ENCODE assay signal across 12 cellular contexts in the genomic region with DNA sequence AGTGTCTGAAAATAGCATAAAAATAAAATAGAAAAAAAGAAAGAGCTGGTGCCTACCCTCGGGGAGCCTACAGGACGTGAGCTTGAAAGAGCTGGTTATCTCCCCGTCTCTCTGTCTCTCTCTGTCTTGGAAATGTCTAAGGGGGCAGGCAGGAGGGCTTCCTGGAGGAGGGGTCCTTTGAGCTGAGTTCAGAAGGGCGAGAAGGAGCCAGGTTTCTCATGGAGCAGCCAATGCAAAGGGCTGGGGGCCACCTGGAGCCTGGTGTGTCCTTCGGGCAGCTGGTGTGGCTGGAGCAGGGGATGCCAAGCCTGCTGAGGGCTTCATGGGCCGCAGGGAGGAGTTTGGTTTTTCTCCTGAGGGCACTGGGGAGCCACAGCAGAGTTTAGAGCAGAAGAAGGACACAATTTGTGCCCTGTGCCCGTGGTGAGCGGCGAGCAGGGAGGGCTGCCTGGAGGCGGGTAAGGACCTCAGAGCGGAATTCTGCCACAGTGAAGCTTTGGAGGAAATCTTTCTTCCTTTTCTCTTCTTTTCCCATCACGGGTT. TPM values are rescaled to one million over a fixed set of nuclear protein-coding genes. Genes with fewer than 3 reads are reported as not detected.
A peak's percentile ranks its signal among the peaks of the same experiment; 100 is the strongest.
DNase-seq lines count a peak whose midpoint lies in the region; ATAC-seq and TF ChIP-seq lines count a peak whose summit lies in the region.
"Had no signal": no experiment of that assay in that cellular context is flagged by ENCODE, and none has a peak within 500 bp of the region (broad histone marks: within the 10 kb centered on the region; RNA-seq: fewer than 3 reads in every experiment).

No MANE protein-coding gene starts in this region.

- ATAC-seq in gastrocnemius medialis (no peak), GM18498 (IDR thresholded peaks at IDR 0.05; ENCODE audit: unreplicated experiment) (no peak)

- intact Hi-C loops in esophagus squamous epithelium (cut with DNase I), result no loop called here
- intact Hi-C loops in gastrocnemius medialis (cut with DNase I; ENCODE audit: low total_unique reads), result no loop called here

- H3K27me3 ChIP-seq in GM23248 (replicated peaks; ENCODE audit: insufficient read depth) (no peaks in the 10 kb centered on the region), NT2/D1 (ENCODE audit: insufficient read depth, insufficient read length) (no peaks in the 10 kb centered on the region), esophagus squamous epithelium (peaks cover 0 to 66% (median 2%) of the 10 kb centered on the region in 4 donors), gastrocnemius medialis (peaks cover 24 to 34% (median 31%) of the 10 kb centered on the region in 3 donors)

- DNase-seq in GM23248 (no peak), NT2/D1 (ENCODE audit: low read depth, low spot score) (no peak), esophagus squamous epithelium (lab: John Stamatoyannopoulos, UW) (no peak), gastrocnemius medialis (no peak), putamen (ENCODE audit: low spot score) (no peak), NCI-H1417 (lab: John Stamatoyannopoulos, UW) (no peak)
- DNase-seq: activated B cell treated with CpG ODN at 0.5 μM for 24 hours; activated naive CD8-positive, alpha-beta T cell treated with anti-CD3 and anti-CD28 coated beads, Interleukin-2, amount 10 ng/mL, durations not matched to agents 7 days and 5 days; EL; NCI-H510A had no signal

- no peak overlapping the region for H3K27ac ChIP-seq in GM23248
- no peak overlapping the region for H3K27ac ChIP-seq in esophagus squamous epithelium
- no peak overlapping the region for H3K27ac ChIP-seq in gastrocnemius medialis

- H3K9ac ChIP-seq in GM23248 (no peak overlapping the region), NT2/D1 (ENCODE audit: insufficient read length, low read depth) (peak overlapping the region; percentile 77)

- TF ChIP-seq POLR2A in esophagus squamous epithelium (IDR thresholded peaks at IDR 0.05), result no peak
- TF ChIP-seq POLR2A in gastrocnemius medialis (IDR thresholded peaks at IDR 0.05), result no peak

- TF ChIP-seq CTCF in esophagus squamous epithelium (IDR thresholded peaks at IDR 0.05), result no peak
- no peak for TF ChIP-seq CTCF in gastrocnemius medialis (IDR thresholded peaks at IDR 0.05 in 4 of 5, conservative IDR thresholded peaks at IDR 0.05 in 1 of 5)

- no peaks in the 10 kb centered on the region for H3F3A ChIP-seq in GM23248 (ENCODE audit: insufficient read depth)

- no peaks in the 10 kb centered on the region for H3K9me2 ChIP-seq in GM23248 (ENCODE audit: insufficient read depth)

- no peaks in the 10 kb centered on the region for H3K36me3 ChIP-seq in GM23248 (ENCODE audit: low read depth)
- no peaks in the 10 kb centered on the region for H3K36me3 ChIP-seq in NT2/D1 (ENCODE audit: insufficient read depth, insufficient read length, low read length)
- H3K36me3 ChIP-seq in esophagus squamous epithelium, result no peaks in the 10 kb centered on the region
- H3K36me3 ChIP-seq in gastrocnemius medialis, result no peaks in the 10 kb centered on the region

- WGBS in GM23248 (ENCODE audit: low coverage in 1 of 2, low lambda C conversion rate in 2 of 2, missing lambda C conversion rate in 2 of 2), 2 experiments, result 77 to 80% methylated on average over 12 of the region's 12 CpGs
- 62 to 70% methylated on average over 8 to 9 of the region's 12 CpGs for WGBS in esophagus squamous epithelium, 2 donors

- H3K4me2 ChIP-seq in GM23248 (ENCODE audit: unreplicated experiment), result peak overlapping the region; percentile 56

- H4K20me1 ChIP-seq in GM23248 (ENCODE audit: insufficient read depth), result no peaks in the 10 kb centered on the region

- H3K9me3 ChIP-seq in GM23248 (ENCODE audit: low read depth), result no peaks in the 10 kb centered on the region
- no peaks in the 10 kb centered on the region for H3K9me3 ChIP-seq in NT2/D1 (ENCODE audit: insufficient read depth, low read length)
- H3K9me3 ChIP-seq in esophagus squamous epithelium, result no peaks in the 10 kb centered on the region
- no peaks in the 10 kb centered on the region for H3K9me3 ChIP-seq in gastrocnemius medialis

- no peaks in the 10 kb centered on the region for H3K79me2 ChIP-seq in GM23248 (ENCODE audit: insufficient read depth)

- H3K4me3 ChIP-seq in GM23248 (no peak overlapping the region; the same call in 1 of the 2 replicates), NT2/D1 (ENCODE audit: insufficient read length, low read depth) (no peak overlapping the region), esophagus squamous epithelium (peak overlapping the region in 3 of 4 donors; percentile 39 to 57 (median 44)), gastrocnemius medialis (peak overlapping the region in 3 of 4 donors; percentile 7 to 43 (median 38))

- peak overlapping the region; percentile 66 for H2AFZ ChIP-seq in GM23248

- in situ Hi-C loops in GM23248 (cut with MboI) (no loop called here), gastrocnemius medialis (cut with MboI; ENCODE audit: low sequenced_read_pairs in 4 of 4) (no loop called here)

- no peaks in the 10 kb centered on the region for H3K4me1 ChIP-seq in GM23248 (ENCODE audit: insufficient read depth)
- H3K4me1 ChIP-seq in NT2/D1 (ENCODE audit: insufficient read depth, insufficient read length), result peaks cover 17% of the 10 kb centered on the region
- H3K4me1 ChIP-seq in esophagus squamous epithelium, result peaks cover 4 to 16% (median 11%) of the 10 kb centered on the region in 3 donors
- peaks cover 7 to 8% of the 10 kb centered on the region in 2 donors for H3K4me1 ChIP-seq in gastrocnemius medialis

RNA-seq across cellular contexts. Expression of a gene that starts 38.6 kb away (rescaled TPM):
- not detected in 2 replicates for total RNA-seq in GM23248 (2014; rRNA removed; shearing (Covaris generic))
- not detected in 2 replicates for polyA plus RNA-seq in GM23248 (2016; fragmentation: Nextera tagmentation; extraction: Ambion mirVana)
- total RNA-seq in esophagus squamous epithelium, result not detected
- not detected for total RNA-seq in gastrocnemius medialis
- total RNA-seq: activated B cell treated with CpG ODN at 0.5 μM for 24 hours; activated naive CD8-positive, alpha-beta T cell treated with anti-CD3 and anti-CD28 coated beads, Interleukin-2, amount 10 ng/mL, durations not matched to agents 7 days and 5 days had no signal
- polyA plus RNA-seq: immature natural killer cell had no signal

RNA-seq across cellular contexts. Expression of a gene that starts 49.0 kb away (rescaled TPM):
- 61.5 and 84.5 TPM in 2 replicates for total RNA-seq in GM23248 (2014; rRNA removed; shearing (Covaris generic))
- 67.8 and 81.6 TPM in 2 replicates for polyA plus RNA-seq in GM23248 (2016; fragmentation: Nextera tagmentation; extraction: Ambion mirVana)
- 10 to 100 TPM; 31.5 to 69.8 (median 50.5) TPM for total RNA-seq in esophagus squamous epithelium
- total RNA-seq in gastrocnemius medialis, result 10 to 100 TPM; 18.7 to 36.7 (median 28.7) TPM

RNA-seq across cellular contexts. Expression of a gene that starts 55.2 kb away (rescaled TPM):
- total RNA-seq in GM23248 (2014; rRNA removed; shearing (Covaris generic)), result 239 and 392 TPM in 2 replicates
- polyA plus RNA-seq in GM23248 (2016; fragmentation: Nextera tagmentation; extraction: Ambion mirVana), result 163 and 185 TPM in 2 replicates
- 100 to 1,000 TPM; 116 to 415 (median 238) TPM for total RNA-seq in esophagus squamous epithelium
- 100 to 1,000 TPM; 274 to 578 (median 418) TPM for total RNA-seq in gastrocnemius medialis

RNA-seq across cellular contexts. Expression of a gene that starts 59.4 kb away (rescaled TPM):
- 64.1 and 67.1 TPM in 2 replicates for total RNA-seq in GM23248 (2014; rRNA removed; shearing (Covaris generic))
- 173 and 177 TPM in 2 replicates for polyA plus RNA-seq in GM23248 (2016; fragmentation: Nextera tagmentation; extraction: Ambion mirVana)
- total RNA-seq in esophagus squamous epithelium (100 to 1,000 TPM; 124 to 191 (median 165) TPM), gastrocnemius medialis (100 to 1,000 TPM; 259 to 497 (median 377) TPM)

Comparison
In these comparisons a context has a peak if more than half of its experiments do, and no peak if none do; other contexts are left out.
1. H3K4me3 ChIP-seq: peak in esophagus squamous epithelium (3 of 4) and gastrocnemius medialis (3 of 4); none in GM23248 (single experiment) and NT2/D1 (single experiment).